28 cellular contexts compared by ENCODE assay signal in the genomic region with DNA sequence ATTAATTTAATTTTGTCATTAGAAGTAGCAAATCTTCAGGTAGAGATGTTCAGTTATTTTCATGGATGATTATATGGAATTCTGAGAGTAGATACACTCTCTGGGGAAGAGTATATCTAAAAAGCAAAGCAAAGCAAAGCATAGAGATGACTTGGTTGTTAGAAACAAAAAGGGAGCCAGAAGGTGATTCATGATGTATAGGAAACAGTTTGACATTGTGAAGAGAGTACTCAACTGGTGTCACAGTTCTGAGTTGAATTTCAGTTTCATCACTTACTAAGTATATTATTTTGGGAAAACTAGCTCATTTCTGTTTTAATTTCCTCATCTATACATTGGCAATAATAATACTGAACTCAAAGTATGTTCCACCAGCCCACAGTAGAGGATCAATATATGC.
DNase-seq lines count a peak whose midpoint lies in the region; ATAC-seq, FAIRE-seq and TF ChIP-seq lines count a peak whose summit lies in the region.
"Had no signal": no experiment of that assay in that cellular context is flagged by ENCODE, and none has a peak within 500 bp of the region (broad histone marks: within the 10 kb centered on the region; RNA-seq: fewer than 3 reads in every experiment).

No MANE protein-coding gene starts in this region.

- ATAC-seq in Panc1: no peak
- no peak for ATAC-seq in GM18505 (IDR thresholded peaks at IDR 0.05; ENCODE audit: unreplicated experiment)
- ATAC-seq: body of pancreas, HepG2, right cardiac atrium had no signal

- no peak for DNase-seq in H54 (ENCODE audit: insufficient read length, low spot score)
- DNase-seq in Panc1 (ENCODE audit: low read depth, low spot score): no peak
- DNase-seq in fibroblast of peridontal ligament (ENCODE audit: extremely low read depth): peak; percentile 47
- DNase-seq in smooth muscle cell (lab: John Stamatoyannopoulos, UW; ENCODE audit: unreplicated experiment): no peak
- DNase-seq in NCI-H526 treated with DMSO at 0.1 percent for 48 hours (lab: John Stamatoyannopoulos, UW): no peak
- no peak for DNase-seq in SK-N-DZ (ENCODE audit: low spot score)
- DNase-seq: activated CD4-positive, alpha-beta memory T cell treated with anti-CD3 and anti-CD28 coated beads, Interleukin-2, amount 10 ng/mL, durations not matched to agents 7 days and 5 days; activated CD4-positive, CD25-positive, alpha-beta regulatory T cell treated with anti-CD3 and anti-CD28 coated beads, Interleukin-2, amount 50 U/mL, for 72 hours; activated CD8-positive, alpha-beta memory T cell treated with anti-CD3 and anti-CD28 coated beads, Interleukin-2, amount 50 U/mL, for 48 hours; activated naive CD4-positive, alpha-beta T cell treated with Interleukin-2 at 50 U/mL for 16 hours; body of pancreas; cerebellar nuclear complex; DMS153; H9; Kasumi-1; left ventricle myocardium inferior; NCI-H146; NCI-H446; NCI-H774; right cardiac atrium; Right ventricle myocardium superior; spleen; stimulated activated CD8-positive, alpha-beta memory T cell treated with anti-CD3 and anti-CD28 coated beads, Interleukin-4, amount 100 ng/mL, for 48 hours; T-helper 2 cell had no signal

- CTCF ChIA-PET in Panc1 (lab: Charles Lee): no interaction called here

- POLR2A ChIA-PET in Panc1 (lab: Charles Lee): no interaction called here

- in situ Hi-C loops in Panc1 (cut with HindIII; ENCODE audit: low pct_unique_long_range_greater_than_20kb, low sequenced_read_pairs): no loop called here

- H3K9me3 ChIP-seq in Panc1 (ENCODE audit: control insufficient read depth, insufficient read depth, low read depth, low read length) (no peaks in the 10 kb centered on the region), smooth muscle cell (replicated peaks; ENCODE audit: low read depth) (no peaks in the 10 kb centered on the region)
- H3K9me3 ChIP-seq: BLaER1, body of pancreas, left ventricle myocardium inferior, spleen had no signal

- H3K9ac ChIP-seq in smooth muscle cell (ENCODE audit: low read depth): no peak overlapping the region
- H3K9ac ChIP-seq: BLaER1 had no signal

- no peak overlapping the region for H2AFZ ChIP-seq in smooth muscle cell (ENCODE audit: low read depth)

- peak overlapping the region; percentile 90 for H3K27ac ChIP-seq in Panc1 (ENCODE audit: low read length)
- H3K27ac ChIP-seq in smooth muscle cell (ENCODE audit: low read depth): peak overlapping the region; percentile 55
- H3K27ac ChIP-seq: BLaER1, body of pancreas, left ventricle myocardium inferior, spleen had no signal

- no peak overlapping the region for H3K4me2 ChIP-seq in smooth muscle cell
- H3K4me2 ChIP-seq: BLaER1 had no signal

- BruUV-seq in Panc1 (replicated peaks; lab: Mats Ljungman, UMichigan): no TSS peak

- peak; percentile 78 for FAIRE-seq in H54 (lab: Jason Lieb, UNC)
- FAIRE-seq: GM12891, HepG2 had no signal

- no peaks in the 10 kb centered on the region for H3F3A ChIP-seq in smooth muscle cell (ENCODE audit: low read depth)

- H3K4me3 ChIP-seq in Panc1 (ENCODE audit: low read depth in 2 of 2, low read length in 2 of 2): no peak overlapping the region
- H3K4me3 ChIP-seq in smooth muscle cell: no peak overlapping the region
- H3K4me3 ChIP-seq: BLaER1, body of pancreas, left ventricle myocardium inferior, spleen had no signal

- TF ChIP-seq CTCF in Panc1 (IDR thresholded peaks at IDR 0.05) (no peak), smooth muscle cell (IDR thresholded peaks at IDR 0.05; ENCODE audit: borderline replicate concordance, insufficient read depth, poor library complexity, severe bottlenecking) (no peak)

- intact Hi-C loops in Panc1 (cut with micrococcal nuclease; ENCODE audit: unreplicated experiment): no loop called here

- H3K4me1 ChIP-seq in Panc1 (ENCODE audit: control insufficient read depth, insufficient read depth, low read length): peaks cover 92% of the 10 kb centered on the region
- H3K4me1 ChIP-seq in smooth muscle cell (ENCODE audit: low read depth): no peaks in the 10 kb centered on the region
- H3K4me1 ChIP-seq: BLaER1 had no signal

- H3K36me3 ChIP-seq in Panc1 (ENCODE audit: control insufficient read depth, insufficient read depth, low read length) (peaks cover 3% of the 10 kb centered on the region; the same call in 1 of the 2 replicates), smooth muscle cell (ENCODE audit: low read depth) (no peaks in the 10 kb centered on the region)
- H3K36me3 ChIP-seq: BLaER1, left ventricle myocardium inferior, spleen had no signal

- H4K20me1 ChIP-seq in smooth muscle cell (ENCODE audit: low read depth): peaks cover 12% of the 10 kb centered on the region
- H4K20me1 ChIP-seq: BLaER1 had no signal

- TF ChIP-seq POLR2A in H54 (IDR thresholded peaks at IDR 0.05; ENCODE audit: low read depth, low read length) (no peak), GM18505 (IDR thresholded peaks at IDR 0.05; ENCODE audit: borderline replicate concordance, extremely low read depth, insufficient read depth, insufficient read length) (no peak)

- no peaks in the 10 kb centered on the region for H3K27me3 ChIP-seq in Panc1 (ENCODE audit: control insufficient read depth, insufficient read depth, low read length)
- no peaks in the 10 kb centered on the region for H3K27me3 ChIP-seq in smooth muscle cell (ENCODE audit: low read depth)
- H3K27me3 ChIP-seq: BLaER1, body of pancreas, spleen had no signal

- H3K79me2 ChIP-seq in smooth muscle cell (ENCODE audit: low read depth): peaks cover 22% of the 10 kb centered on the region
